In the genomic region with DNA sequence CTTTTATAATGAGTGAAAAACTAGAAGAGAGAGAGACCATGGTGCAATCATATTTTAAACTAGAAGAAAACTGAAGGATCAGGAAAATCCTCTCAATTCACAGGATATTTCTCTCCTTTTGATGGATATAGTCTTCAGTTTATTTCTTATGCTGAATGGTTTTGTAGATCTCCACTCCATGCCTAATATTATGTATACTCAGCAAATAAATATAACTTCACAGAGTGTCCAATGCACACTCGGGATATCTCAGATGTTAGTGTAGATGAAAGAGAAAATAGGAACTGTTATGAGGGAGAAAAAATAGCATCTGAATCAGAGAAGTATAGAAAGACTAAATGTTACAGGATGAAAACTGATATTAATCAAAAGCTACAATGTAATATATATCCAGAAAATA, we compare ENCODE assay signal across 24 cellular contexts.
DNase-seq lines count a peak whose midpoint lies in the region; ATAC-seq, FAIRE-seq and TF ChIP-seq lines count a peak whose summit lies in the region.
"Had no signal": no experiment of that assay in that cellular context is flagged by ENCODE, and none has a peak within 500 bp of the region (broad histone marks: within the 10 kb centered on the region; RNA-seq: fewer than 3 reads in every experiment).

No MANE protein-coding gene starts in this region.

- no peaks in the 10 kb centered on the region for H3K79me2 ChIP-seq in HepG2 (ENCODE audit: insufficient read depth, low read length)
- no peaks in the 10 kb centered on the region for H3K79me2 ChIP-seq in K562 (ENCODE audit: control insufficient read depth, insufficient read depth, low read length)

- H3K4me3 ChIP-seq in HepG2 (replicated peaks in 1 of 3; ENCODE audit: insufficient read depth in 1 of 3, low read depth in 2 of 3, low read length in 3 of 3) (no peak overlapping the region), right lobe of liver (no peak overlapping the region), K562 (no peak overlapping the region)
- H3K4me3 ChIP-seq: A549; BLaER1 treated with 17β-estradiol and CSF1 and Interleukin-3, amounts not matched to agents 10 nM and 100 nM; GM12878 had no signal

- no peak overlapping the region for H3K4me2 ChIP-seq in HepG2 (ENCODE audit: low read depth, low read length)
- H3K4me2 ChIP-seq in K562 (ENCODE audit: insufficient read depth, low read length): no peak overlapping the region
- H3K4me2 ChIP-seq: A549; BLaER1 treated with 17β-estradiol and CSF1 and Interleukin-3, amounts not matched to agents 10 nM and 100 nM had no signal

- H3K9ac ChIP-seq in HepG2 (ENCODE audit: insufficient read depth, low read depth, low read length) (no peak overlapping the region), K562 (ENCODE audit: insufficient read depth in 1 of 2, low read depth in 2 of 2, low read length in 2 of 2) (no peak overlapping the region)
- H3K9ac ChIP-seq: BLaER1 treated with 17β-estradiol and CSF1 and Interleukin-3, amounts not matched to agents 10 nM and 100 nM had no signal

- CTCF ChIA-PET in HepG2 (lab: Yijun Ruan, JAX; ENCODE audit: low intra/inter-chr PET ratio, low total read pairs): no interaction called here
- CTCF ChIA-PET in K562 (lab: Yijun Ruan, JAX; ENCODE audit: low intra/inter-chr PET ratio): no interaction called here

- no peaks in the 10 kb centered on the region for H4K20me1 ChIP-seq in HepG2 (ENCODE audit: insufficient read depth, low read length)
- H4K20me1 ChIP-seq in K562 (replicated peaks; ENCODE audit: control insufficient read depth, insufficient read depth, low read length): no peaks in the 10 kb centered on the region
- H4K20me1 ChIP-seq: BLaER1 treated with 17β-estradiol and CSF1 and Interleukin-3, amounts not matched to agents 10 nM and 100 nM had no signal

- BruUV-seq in HepG2 (replicated peaks; lab: Mats Ljungman, UMichigan) (no TSS peak), K562 (replicated peaks; lab: Mats Ljungman, UMichigan) (no TSS peak)

- 0% methylated on average over 1 of the region's 1 CpG for WGBS in HepG2 (ENCODE audit: low lambda C conversion rate)
- 42% methylated on average over 1 of the region's 1 CpG for WGBS in right lobe of liver (ENCODE audit: insufficient coverage, low coverage, low lambda C conversion rate, missing lambda C conversion rate)
- WGBS in K562 (ENCODE audit: insufficient coverage, low coverage, missing lambda C conversion rate): 0% methylated on average over 1 of the region's 1 CpG

- H3K36me3 ChIP-seq in HepG2 (replicated peaks in 1 of 2; ENCODE audit: control insufficient read depth in 1 of 2, insufficient read depth in 2 of 2, low read length in 2 of 2) (no peaks in the 10 kb centered on the region), right lobe of liver (no peaks in the 10 kb centered on the region), K562 (ENCODE audit: control insufficient read depth, insufficient read depth, low read length) (no peaks in the 10 kb centered on the region)
- H3K36me3 ChIP-seq: BLaER1 treated with 17β-estradiol and CSF1 and Interleukin-3, amounts not matched to agents 10 nM and 100 nM had no signal

- H3K27me3 ChIP-seq in HepG2 (ENCODE audit: control insufficient read depth in 1 of 2, insufficient read depth in 2 of 2, low read length in 2 of 2): no peaks in the 10 kb centered on the region
- H3K27me3 ChIP-seq in right lobe of liver: no peaks in the 10 kb centered on the region
- no peaks in the 10 kb centered on the region for H3K27me3 ChIP-seq in K562 (ENCODE audit: control insufficient read depth in 2 of 2, insufficient read depth in 2 of 2, low read length in 2 of 2)
- H3K27me3 ChIP-seq: BLaER1 treated with 17β-estradiol and CSF1 and Interleukin-3, amounts not matched to agents 10 nM and 100 nM had no signal

- peaks cover 9% of the 10 kb centered on the region; the same call in 1 of the 2 replicates for H3K9me3 ChIP-seq in HepG2 (ENCODE audit: low read length)
- H3K9me3 ChIP-seq in right lobe of liver: no peaks in the 10 kb centered on the region
- H3K9me3 ChIP-seq in K562 (replicated peaks; ENCODE audit: control insufficient read depth, insufficient read depth, low read depth, low read length): no peaks in the 10 kb centered on the region
- H3K9me3 ChIP-seq: A549, Caco-2 had no signal

- intact Hi-C loops in HepG2 (cut with micrococcal nuclease; ENCODE audit: unreplicated experiment): no loop called here
- intact Hi-C loops in right lobe of liver (cut with DNase I): no loop called here
- intact Hi-C loops in K562 (cut with micrococcal nuclease): no loop called here

- POLR2A ChIA-PET in HepG2 (lab: Yijun Ruan, JAX): no interaction called here
- POLR2A ChIA-PET in K562 (lab: Yijun Ruan, JAX): no interaction called here

- no peak for TF ChIP-seq EP300 in HepG2 (IDR thresholded peaks at IDR 0.05; ENCODE audit: low read depth in 2 of 2, low read length in 2 of 2)
- no peak for TF ChIP-seq EP300 in HepG2 (CRISPR knock-in tag; IDR thresholded peaks at IDR 0.05; ENCODE audit: borderline replicate concordance)
- TF ChIP-seq EP300 in K562 (IDR thresholded peaks at IDR 0.05; ENCODE audit: low read length): no peak

- TF ChIP-seq POLR2A in HepG2 (IDR thresholded peaks at IDR 0.05; ENCODE audit: insufficient read depth in 1 of 2, low read depth in 2 of 2, low read length in 2 of 2) (no peak), right lobe of liver (IDR thresholded peaks at IDR 0.05) (no peak), K562 (conservative IDR thresholded peaks at IDR 0.05) (no peak)

- in situ Hi-C loops in HepG2 (cut with HindIII; ENCODE audit: extremely low pct_ligation_motif_present, low pct_unique_long_range_greater_than_20kb) (no loop called here), K562 (cut with MboI) (no loop called here)

- FAIRE-seq in HepG2 (lab: Jason Lieb, UNC) (no peak), K562 (lab: Jason Lieb, UNC) (no peak)
- FAIRE-seq: A549, GM12878, GM12892, GM18507 had no signal

- no peak for TF ChIP-seq RAD21 in HepG2 (CRISPR knock-in tag; IDR thresholded peaks at IDR 0.05)
- no peak for TF ChIP-seq RAD21 in K562 (CRISPR knock-in tag; conservative IDR thresholded peaks at IDR 0.05 in 1 of 2, IDR thresholded peaks at IDR 0.05 in 1 of 2)

- H3K9me1 ChIP-seq in K562 (ENCODE audit: control insufficient read depth, insufficient read depth, low read length): no peaks in the 10 kb centered on the region

- ATAC-seq in HepG2 (no peak), right lobe of liver (no peak), K562 (no peak)
- ATAC-seq: A549; CD8-positive, alpha-beta T cell; GM12878 had no signal

- TF ChIP-seq CTCF in HepG2 (CRISPR knock-in tag; IDR thresholded peaks at IDR 0.05) (no peak), right lobe of liver (IDR thresholded peaks at IDR 0.05) (no peak), K562 (IDR thresholded peaks at IDR 0.05 in 2 of 3, conservative IDR thresholded peaks at IDR 0.05 in 1 of 3; ENCODE audit: insufficient read depth in 2 of 3, low read depth in 1 of 3, low read length in 3 of 3) (no peak)

- H3K27ac ChIP-seq in HepG2 (ENCODE audit: extremely low read length, insufficient read depth, low read length) (no peak overlapping the region), right lobe of liver (no peak overlapping the region), K562 (ENCODE audit: extremely low read depth, low read depth, low read length) (no peak overlapping the region)
- H3K27ac ChIP-seq: 22Rv1; A549; BLaER1 treated with 17β-estradiol and CSF1 and Interleukin-3, amounts not matched to agents 10 nM and 100 nM; C4-2B had no signal

- DNase-seq in HepG2 (ENCODE audit: low spot score) (no peak), right lobe of liver (no peak), K562 (ENCODE audit: extremely low read depth in 1 of 4, low spot score in 3 of 4) (no peak), NCI-H2081 (lab: John Stamatoyannopoulos, UW) (no peak)
- no peak for DNase-seq in activated T-cell treated with anti-CD3 and anti-CD28 coated beads, Interleukin-2, amount 50 U/mL, for 1 hour
- DNase-seq: AML-193; Caco-2; Calu3; CD4-positive, alpha-beta T cell; CD8-positive, alpha-beta T cell; DMS 273 treated with DMSO at 0.1 percent for 48 hours; DMS153; DMS53; DMS79; DND-41; EL; GDM1 had no signal

- H3K4me1 ChIP-seq in HepG2 (ENCODE audit: insufficient read depth, low read length): no peaks in the 10 kb centered on the region
- H3K4me1 ChIP-seq in right lobe of liver: no peaks in the 10 kb centered on the region
- no peaks in the 10 kb centered on the region for H3K4me1 ChIP-seq in K562 (replicated peaks in 1 of 2; ENCODE audit: control insufficient read depth in 2 of 2, insufficient read depth in 2 of 2, low read length in 2 of 2)
- H3K4me1 ChIP-seq: A549, Caco-2 had no signal

- H2AFZ ChIP-seq in HepG2 (ENCODE audit: low read length) (no peak overlapping the region), K562 (ENCODE audit: low read depth, low read length) (no peak overlapping the region)

TF ChIP-seq in HepG2, 621 proteins besides CTCF, POLR2A, EP300 and RAD21:
- TF ChIP-seq MAFF (IDR thresholded peaks at IDR 0.05; ENCODE audit: low read depth, low read length) (peak; percentile 71), ARNT (IDR thresholded peaks at IDR 0.05) (no peak), ZNF652 (CRISPR knock-in tag; IDR thresholded peaks at IDR 0.05; ENCODE audit: borderline replicate concordance, low read depth) (no peak), MAFK (conservative IDR thresholded peaks at IDR 0.05 in 1 of 2, IDR thresholded peaks at IDR 0.05 in 1 of 2; ENCODE audit: low read length in 2 of 2) (peak; percentile 44 to 77; a peak in 3 of 4 replicates)
TF ChIP-seq in HepG2: peak in this region for 2.

TF ChIP-seq in K562, 482 proteins besides CTCF, POLR2A, EP300 and RAD21:
- TF ChIP-seq MAFG (tag; conservative IDR thresholded peaks at IDR 0.05) (0 out of 2 replicates have a peak, but pooled peaks have one; percentile 6), C11orf30 (IDR thresholded peaks at IDR 0.05; ENCODE audit: low read depth) (peak; percentile 6; the same call in 1 of the 2 replicates), RBM14 (IDR thresholded peaks at IDR 0.05; ENCODE audit: borderline replicate concordance, insufficient read depth, low read depth, low read length) (no peak), ZBED1 (IDR thresholded peaks at IDR 0.05) (no peak), MAFF (IDR thresholded peaks at IDR 0.05; ENCODE audit: low read length) (peak; percentile 43; the same call in 1 of the 2 replicates), ZNF316 (IDR thresholded peaks at IDR 0.05) (peak; percentile 44; the same call in 1 of the 2 replicates), ZNF785 (CRISPR knock-in tag; IDR thresholded peaks at IDR 0.05) (no peak), BMI1 (IDR thresholded peaks at IDR 0.05; ENCODE audit: low read length) (no peak)
TF ChIP-seq in K562: peak in this region for 4.
